ENCODE assay signal across 13 cellular contexts in genomic region chrX:139554367-139554766, GRCh38. TPM values are rescaled to one million over a fixed set of nuclear protein-coding genes. Genes with fewer than 3 reads are reported as not detected.
DNase-seq lines count a peak whose midpoint lies in the region; ATAC-seq, FAIRE-seq and TF ChIP-seq lines count a peak whose summit lies in the region.
"Had no signal": no experiment of that assay in that cellular context is flagged by ENCODE, and none has a peak within 500 bp of the region (broad histone marks: within the 10 kb centered on the region; RNA-seq: fewer than 3 reads in every experiment).

No MANE protein-coding gene starts in this region.

- FAIRE-seq in GM12892 (lab: Jason Lieb, UNC), result peak; percentile 77
- FAIRE-seq: endometrium had no signal

- CTCF ChIA-PET in Calu3 (lab: Charles Lee), result no interaction called here

- H3K4me1 Mint-ChIP-seq in Calu3 (ENCODE audit: low read depth, unreplicated experiment) (no peaks in the 10 kb centered on the region), HFFc6 (ENCODE audit: low read depth) (no peaks in the 10 kb centered on the region)
- H3K4me1 Mint-ChIP-seq in activated T-cell treated with anti-CD3 and anti-CD28 coated beads, Interleukin-2, amount 50 U/mL, for 4 hours (ENCODE audit: low read depth), result peaks cover 9% of the 10 kb centered on the region
- H3K4me1 Mint-ChIP-seq: stimulated activated effector memory CD8-positive, alpha-beta T cell treated with anti-CD3 and anti-CD28 coated beads, Interleukin-12 subunit alpha, Interleukin-12 subunit beta, amount 100 ng/mL, for 72 hours had no signal

- H3K36me3 Mint-ChIP-seq in Calu3 (ENCODE audit: insufficient read depth, unreplicated experiment), result no peaks in the 10 kb centered on the region
- no peaks in the 10 kb centered on the region for H3K36me3 Mint-ChIP-seq in activated T-cell treated with anti-CD3 and anti-CD28 coated beads, Interleukin-2, amount 50 U/mL, for 4 hours (ENCODE audit: insufficient read depth)
- H3K36me3 Mint-ChIP-seq in HFFc6 (ENCODE audit: low read depth), result no peaks in the 10 kb centered on the region
- H3K36me3 Mint-ChIP-seq: stimulated activated effector memory CD8-positive, alpha-beta T cell treated with anti-CD3 and anti-CD28 coated beads, Interleukin-12 subunit alpha, Interleukin-12 subunit beta, amount 100 ng/mL, for 72 hours had no signal

- ATAC-seq in GM19463 (IDR thresholded peaks at IDR 0.05; ENCODE audit: unreplicated experiment) (peak; percentile 13), HG02981 (IDR thresholded peaks at IDR 0.05; ENCODE audit: unreplicated experiment) (peak; percentile 35)
- ATAC-seq in activated T-cell treated with anti-CD3 and anti-CD28 coated beads, Interleukin-2, amount 50 U/mL, for 4 hours, result no peak
- ATAC-seq: stimulated activated effector memory CD8-positive, alpha-beta T cell treated with anti-CD3 and anti-CD28 coated beads, Interleukin-12 subunit alpha, Interleukin-12 subunit beta, amount 100 ng/mL, for 72 hours had no signal

- no peak for TF ChIP-seq POLR2A in GM12892 (IDR thresholded peaks at IDR 0.05; ENCODE audit: low read depth, low read length)

- H3K4me3 Mint-ChIP-seq in Calu3 (ENCODE audit: low read depth, unreplicated experiment) (no peak overlapping the region), HFFc6 (no peak overlapping the region)
- H3K4me3 Mint-ChIP-seq in activated T-cell treated with anti-CD3 and anti-CD28 coated beads, Interleukin-2, amount 50 U/mL, for 4 hours, result no peak overlapping the region
- H3K4me3 Mint-ChIP-seq: stimulated activated effector memory CD8-positive, alpha-beta T cell treated with anti-CD3 and anti-CD28 coated beads, Interleukin-12 subunit alpha, Interleukin-12 subunit beta, amount 100 ng/mL, for 72 hours had no signal

- H3K27me3 Mint-ChIP-seq in Calu3 (ENCODE audit: unreplicated experiment), result no peaks in the 10 kb centered on the region
- H3K27me3 Mint-ChIP-seq in activated T-cell treated with anti-CD3 and anti-CD28 coated beads, Interleukin-2, amount 50 U/mL, for 4 hours (ENCODE audit: low read depth), result peaks cover 4% of the 10 kb centered on the region
- H3K27me3 Mint-ChIP-seq in HFFc6 (ENCODE audit: insufficient read depth), result peaks cover 7% of the 10 kb centered on the region

- intact Hi-C loops in Calu3 (cut with micrococcal nuclease; ENCODE audit: unreplicated experiment), result no loop called here

- no TSS peak for BruUV-seq in Calu3 (replicated peaks; lab: Mats Ljungman, UMichigan)

- peaks cover 3% of the 10 kb centered on the region for H3K9me3 Mint-ChIP-seq in Calu3 (ENCODE audit: low read depth, unreplicated experiment)
- H3K9me3 Mint-ChIP-seq in activated T-cell treated with anti-CD3 and anti-CD28 coated beads, Interleukin-2, amount 50 U/mL, for 4 hours, result no peaks in the 10 kb centered on the region
- H3K9me3 Mint-ChIP-seq in HFFc6, result no peaks in the 10 kb centered on the region
- H3K9me3 Mint-ChIP-seq: stimulated activated effector memory CD8-positive, alpha-beta T cell treated with anti-CD3 and anti-CD28 coated beads, Interleukin-12 subunit alpha, Interleukin-12 subunit beta, amount 100 ng/mL, for 72 hours had no signal

- DNase-seq in GM12892 (ENCODE audit: insufficient read length), result no peak
- peak; percentile 42 for DNase-seq in NAMALWA (ENCODE audit: low spot score)
- DNase-seq in Calu3, result no peak
- no peak for DNase-seq in activated T-cell treated with anti-CD3 and anti-CD28 coated beads, Interleukin-2, amount 50 U/mL, for 4 hours
- DNase-seq in HFFc6, result no peak
- no peak for DNase-seq in NK-92 treated with Interleukin-12 subunit alpha and Interleukin-12 subunit beta, amount 100 ng/mL, for 24 hours (lab: John Stamatoyannopoulos, UW)
- DNase-seq: anterior cingulate cortex, NCI-H2227 treated with DMSO at 0.1 percent for 48 hours had no signal

- TF ChIP-seq CTCF in Calu3 (IDR thresholded peaks at IDR 0.05; ENCODE audit: unreplicated experiment) (no peak), HFFc6 (IDR thresholded peaks at IDR 0.05) (no peak)

- H3K27ac Mint-ChIP-seq in Calu3 (ENCODE audit: unreplicated experiment) (no peak overlapping the region), HFFc6 (no peak overlapping the region)
- H3K27ac Mint-ChIP-seq: stimulated activated effector memory CD8-positive, alpha-beta T cell treated with anti-CD3 and anti-CD28 coated beads, Interleukin-12 subunit alpha, Interleukin-12 subunit beta, amount 100 ng/mL, for 72 hours had no signal

RNA-seq across cellular contexts. Expression of gene F9, which starts 23.8 kb away (rescaled TPM):
- not detected for polyA plus RNA-seq in GM12892 (2012; ENCODE audit: missing spikeins)
- not detected in 2 replicates for total RNA-seq in Calu3 (2022)
- under 1 TPM in 1 of 3 donors, not detected in 2; 0.11 TPM for total RNA-seq in activated T-cell treated with anti-CD3 and anti-CD28 coated beads, Interleukin-2, amount 50 U/mL, for 4 hours
- not detected for total RNA-seq in HFFc6 (2021; fragmentation: NEBNext Ultra II Directional; extraction: Animal tissue kit (Norgen Biotek cat#: 25700))
- total RNA-seq: smooth muscle cell had no signal
- polyA plus RNA-seq: smooth muscle cell had no signal

Comparison
In these comparisons a context has a peak if more than half of its experiments do, and no peak if none do; other contexts are left out.
1. ATAC-seq: peak in GM19463 (single experiment) and HG02981 (single experiment); none in activated T-cell treated with anti-CD3 and anti-CD28 coated beads, Interleukin-2, amount 50 U/mL, for 4 hours (0 of 2).